In the genomic region with DNA sequence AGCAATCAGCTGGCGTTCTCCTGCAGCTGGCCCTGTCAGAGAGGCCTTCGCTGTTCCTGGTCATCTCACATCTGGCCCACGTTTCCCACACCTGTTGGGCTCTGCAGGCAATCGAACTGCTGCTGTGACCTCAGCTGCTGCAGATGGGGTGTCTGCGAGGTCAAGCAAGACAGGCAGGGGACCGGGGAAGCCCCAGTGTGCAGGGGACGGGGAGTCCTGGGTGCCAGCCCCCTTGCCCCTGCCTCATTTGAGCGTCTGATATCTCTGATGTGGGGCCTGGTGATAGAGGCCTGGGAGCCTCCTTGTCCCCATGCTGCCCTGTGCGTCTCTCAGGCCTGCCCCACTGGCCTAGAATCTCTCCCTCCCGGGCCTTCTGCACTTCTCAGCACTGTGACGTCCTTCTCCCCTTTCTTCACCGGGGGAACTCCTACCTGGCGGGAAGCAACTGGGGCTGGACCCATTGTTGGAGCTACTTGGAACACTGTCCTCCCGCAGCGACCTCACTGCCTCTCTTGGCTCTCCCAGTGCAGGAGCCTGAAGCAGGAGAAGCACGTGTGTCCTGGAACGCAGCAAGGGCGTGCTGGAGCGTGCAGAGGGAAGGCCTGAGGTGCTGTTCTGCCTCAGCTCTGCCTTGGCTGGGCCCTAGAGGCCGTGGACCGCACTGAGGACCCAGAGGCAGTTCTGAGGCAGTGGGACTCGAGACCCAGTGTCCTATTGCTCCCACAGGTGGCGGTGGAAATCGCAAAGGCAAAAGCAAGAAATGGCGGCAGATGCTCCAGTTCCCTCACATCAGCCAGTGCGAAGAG, we compare ENCODE assay signal across 1 cellular context.
TF ChIP-seq lines count a peak whose summit lies in the region.

No MANE protein-coding gene starts in this region.

TF ChIP-seq in K562, 482 proteins besides CTCF, POLR2A, EP300 and RAD21:
- TF ChIP-seq NFATC3 (IDR thresholded peaks at IDR 0.05) (no peak), RBFOX2 (IDR thresholded peaks at IDR 0.05; ENCODE audit: low read depth, low read length) (peak; percentile 18), COPS2 (conservative IDR thresholded peaks at IDR 0.05) (no peak), POLR2G (IDR thresholded peaks at IDR 0.05; ENCODE audit: low read depth, low read length) (peak; percentile 42; the same call in 1 of the 2 replicates), POU5F1 (IDR thresholded peaks at IDR 0.05; ENCODE audit: borderline replicate concordance, low read depth, low read length, partially characterized antibody) (no peak)
